In the genomic region with DNA sequence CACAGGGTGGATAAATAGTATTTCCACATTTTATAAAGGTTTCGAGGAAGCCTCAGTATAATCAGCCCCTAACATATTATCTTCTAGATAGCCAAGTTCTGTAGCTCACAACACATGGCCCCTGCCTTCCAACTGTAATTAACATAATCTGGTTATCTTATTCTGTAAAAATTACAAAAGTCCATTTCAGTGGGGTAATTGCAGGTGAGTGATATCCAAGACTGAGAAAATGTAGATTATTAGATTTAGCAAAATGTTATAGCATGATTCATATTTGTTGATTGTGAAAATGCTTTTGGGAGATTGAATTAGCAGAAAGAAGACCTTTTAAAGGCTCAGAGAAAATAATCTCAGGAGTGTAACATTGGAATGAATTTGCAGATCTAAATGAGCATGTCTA, we compare ENCODE assay signal across 24 cellular contexts.
DNase-seq lines count a peak whose midpoint lies in the region; TF ChIP-seq lines count a peak whose summit lies in the region.
"Had no signal": no experiment of that assay in that cellular context is flagged by ENCODE, and none has a peak within 500 bp of the region (broad histone marks: within the 10 kb centered on the region; RNA-seq: fewer than 3 reads in every experiment).

No MANE protein-coding gene starts in this region.

- no peaks in the 10 kb centered on the region for H3K36me3 Mint-ChIP-seq in endodermal cell (ENCODE audit: low read depth)
- H3K36me3 Mint-ChIP-seq: CD14-positive monocyte; CD4-positive, alpha-beta memory T cell; CD4-positive, CD25-positive, alpha-beta regulatory T cell; CD8-positive, alpha-beta memory T cell had no signal

- H3K4me1 ChIP-seq in BE2C (peaks cover 15% of the 10 kb centered on the region), SK-N-SH (ENCODE audit: control insufficient read depth in 1 of 2, insufficient read depth in 2 of 2, low read depth in 1 of 2, low read length in 1 of 2) (no peaks in the 10 kb centered on the region; a peak in 1 of 4 replicates), endodermal cell (ENCODE audit: control insufficient read depth, insufficient read depth, low read length) (no peaks in the 10 kb centered on the region)
- H3K4me1 ChIP-seq: A549, BLaER1 had no signal

- no peaks in the 10 kb centered on the region for H3K36me3 ChIP-seq in BE2C
- H3K36me3 ChIP-seq in SK-N-SH (replicated peaks in 1 of 2; ENCODE audit: control insufficient read depth in 1 of 2, insufficient read depth in 2 of 2, low read length in 1 of 2): no peaks in the 10 kb centered on the region
- H3K36me3 ChIP-seq in endodermal cell (ENCODE audit: control insufficient read depth, insufficient read depth, low read length): no peaks in the 10 kb centered on the region
- H3K36me3 ChIP-seq: BLaER1 had no signal

- H3K9me3 Mint-ChIP-seq in endodermal cell: no peaks in the 10 kb centered on the region

- no peak overlapping the region for H3K4me3 Mint-ChIP-seq in endodermal cell
- H3K4me3 Mint-ChIP-seq: B cell; CD14-positive monocyte; CD4-positive, alpha-beta memory T cell; CD4-positive, CD25-positive, alpha-beta regulatory T cell; CD8-positive, alpha-beta memory T cell had no signal

- no peak overlapping the region for H3K27ac Mint-ChIP-seq in endodermal cell
- H3K27ac Mint-ChIP-seq: B cell; CD14-positive monocyte; CD4-positive, alpha-beta memory T cell; CD4-positive, CD25-positive, alpha-beta regulatory T cell; CD8-positive, alpha-beta memory T cell had no signal

- H3K27me3 ChIP-seq in BE2C: no peaks in the 10 kb centered on the region
- no peaks in the 10 kb centered on the region for H3K27me3 ChIP-seq in SK-N-SH (ENCODE audit: insufficient read depth)
- no peaks in the 10 kb centered on the region for H3K27me3 ChIP-seq in endodermal cell (ENCODE audit: control insufficient read depth, insufficient read depth, low read length, poor library complexity, severe bottlenecking)
- H3K27me3 ChIP-seq: BLaER1 had no signal

- no peak overlapping the region for H3K4me3 ChIP-seq in BE2C (ENCODE audit: low read depth, low read length)
- H3K4me3 ChIP-seq in SK-N-SH (ENCODE audit: low read depth in 2 of 2, low read length in 1 of 2): no peak overlapping the region
- peak overlapping the region; percentile 45 for H3K4me3 ChIP-seq in endodermal cell (ENCODE audit: low read length)
- H3K4me3 ChIP-seq: A549, BLaER1, GM12878 had no signal

- H3K9me3 ChIP-seq in BE2C (no peaks in the 10 kb centered on the region; the same call in 1 of the 2 replicates), SK-N-SH (no peaks in the 10 kb centered on the region), endodermal cell (ENCODE audit: control insufficient read depth, low read length) (peaks cover 5% of the 10 kb centered on the region)
- H3K9me3 ChIP-seq: A549, BLaER1 had no signal

- no peaks in the 10 kb centered on the region for H3K27me3 Mint-ChIP-seq in endodermal cell (ENCODE audit: insufficient read depth)
- H3K27me3 Mint-ChIP-seq: B cell; CD4-positive, alpha-beta memory T cell; CD4-positive, CD25-positive, alpha-beta regulatory T cell; CD8-positive, alpha-beta memory T cell had no signal

- no peak overlapping the region for H3K4me2 ChIP-seq in SK-N-SH
- H3K4me2 ChIP-seq: A549, BLaER1 had no signal

- TF ChIP-seq CTCF in BE2C (IDR thresholded peaks at IDR 0.05; ENCODE audit: low read depth, low read length) (no peak), SK-N-SH (IDR thresholded peaks at IDR 0.05) (no peak), endodermal cell (conservative IDR thresholded peaks at IDR 0.05) (no peak)

- H3K27ac ChIP-seq in SK-N-SH (ENCODE audit: low read depth in 2 of 2, low read length in 1 of 2): peak overlapping the region in 1 of 2 experiments; percentile 69; a peak in 1 of 4 replicates
- H3K27ac ChIP-seq in endodermal cell (ENCODE audit: low read depth, low read length): no peak overlapping the region
- H3K27ac ChIP-seq: 22Rv1, A549, BLaER1 had no signal

- H2AFZ ChIP-seq in SK-N-SH (ENCODE audit: low read depth): no peak overlapping the region

- H3F3A ChIP-seq in SK-N-SH (replicated peaks; ENCODE audit: insufficient read depth): no peaks in the 10 kb centered on the region

- no peak overlapping the region for H3K9ac ChIP-seq in SK-N-SH
- H3K9ac ChIP-seq in endodermal cell (ENCODE audit: extremely low read depth, low read length, poor library complexity, severe bottlenecking): no peak overlapping the region
- H3K9ac ChIP-seq: BLaER1 had no signal

- peaks cover 31% of the 10 kb centered on the region for H3K4me1 Mint-ChIP-seq in endodermal cell
- H3K4me1 Mint-ChIP-seq: B cell; CD14-positive monocyte; CD4-positive, alpha-beta memory T cell; CD4-positive, CD25-positive, alpha-beta regulatory T cell; CD8-positive, alpha-beta memory T cell had no signal

- CTCF ChIA-PET in SK-N-SH (lab: Yijun Ruan, JAX): no interaction called here

- WGBS in SK-N-SH (ENCODE audit: low lambda C conversion rate): 55% methylated on average over 1 of the region's 1 CpG
- 100% methylated on average over 1 of the region's 1 CpG; no CpG with 5 or more reads in 1 of the 2 experiments for WGBS in endodermal cell (ENCODE audit: insufficient coverage in 1 of 2, insufficient read length in 1 of 2), 2 experiments

- H3K79me2 ChIP-seq in SK-N-SH (ENCODE audit: insufficient read depth): no peaks in the 10 kb centered on the region

- H3K9me2 ChIP-seq in SK-N-SH: no peaks in the 10 kb centered on the region

- TF ChIP-seq RAD21 in SK-N-SH (IDR thresholded peaks at IDR 0.05; ENCODE audit: low read length): peak; percentile 14; the same call in 1 of the 2 replicates

- TF ChIP-seq EP300 in SK-N-SH (IDR thresholded peaks at IDR 0.05; ENCODE audit: borderline replicate concordance in 1 of 2, low read depth in 1 of 2, low read length in 1 of 2): peak in 1 of 2 experiments; percentile 65; a peak in 2 of 4 replicates

- POLR2A ChIA-PET in SK-N-SH (lab: Yijun Ruan, JAX): no interaction called here

- no peaks in the 10 kb centered on the region for H4K20me1 ChIP-seq in SK-N-SH (ENCODE audit: insufficient read depth)
- H4K20me1 ChIP-seq: BLaER1 had no signal

- DNase-seq in BE2C (peak; percentile 17), SK-N-SH (peak; percentile 47), endodermal cell (no peak), NCI-H345 (lab: John Stamatoyannopoulos, UW) (no peak), amniotic stem cell (lab: John Stamatoyannopoulos, UW) (no peak)
- DNase-seq: AML-193; C1 segment of cervical spinal cord; CD4-positive, alpha-beta memory T cell; CD4-positive, CD25-positive, alpha-beta regulatory T cell; CD8-positive, alpha-beta memory T cell; COR-L47; DMS 273 treated with DMSO at 0.1 percent for 48 hours; DMS153; DMS53; DMS79; DND-41; EL; GDM1 had no signal

TF ChIP-seq in SK-N-SH, 30 proteins besides CTCF, POLR2A, EP300 and RAD21:
- no peak for TF ChIP-seq SMC3 (IDR thresholded peaks at IDR 0.05; ENCODE audit: low read depth, low read length)
- no peak for TF ChIP-seq RFX5 (IDR thresholded peaks at IDR 0.05; ENCODE audit: low read length)
- TF ChIP-seq, protein P1, sequence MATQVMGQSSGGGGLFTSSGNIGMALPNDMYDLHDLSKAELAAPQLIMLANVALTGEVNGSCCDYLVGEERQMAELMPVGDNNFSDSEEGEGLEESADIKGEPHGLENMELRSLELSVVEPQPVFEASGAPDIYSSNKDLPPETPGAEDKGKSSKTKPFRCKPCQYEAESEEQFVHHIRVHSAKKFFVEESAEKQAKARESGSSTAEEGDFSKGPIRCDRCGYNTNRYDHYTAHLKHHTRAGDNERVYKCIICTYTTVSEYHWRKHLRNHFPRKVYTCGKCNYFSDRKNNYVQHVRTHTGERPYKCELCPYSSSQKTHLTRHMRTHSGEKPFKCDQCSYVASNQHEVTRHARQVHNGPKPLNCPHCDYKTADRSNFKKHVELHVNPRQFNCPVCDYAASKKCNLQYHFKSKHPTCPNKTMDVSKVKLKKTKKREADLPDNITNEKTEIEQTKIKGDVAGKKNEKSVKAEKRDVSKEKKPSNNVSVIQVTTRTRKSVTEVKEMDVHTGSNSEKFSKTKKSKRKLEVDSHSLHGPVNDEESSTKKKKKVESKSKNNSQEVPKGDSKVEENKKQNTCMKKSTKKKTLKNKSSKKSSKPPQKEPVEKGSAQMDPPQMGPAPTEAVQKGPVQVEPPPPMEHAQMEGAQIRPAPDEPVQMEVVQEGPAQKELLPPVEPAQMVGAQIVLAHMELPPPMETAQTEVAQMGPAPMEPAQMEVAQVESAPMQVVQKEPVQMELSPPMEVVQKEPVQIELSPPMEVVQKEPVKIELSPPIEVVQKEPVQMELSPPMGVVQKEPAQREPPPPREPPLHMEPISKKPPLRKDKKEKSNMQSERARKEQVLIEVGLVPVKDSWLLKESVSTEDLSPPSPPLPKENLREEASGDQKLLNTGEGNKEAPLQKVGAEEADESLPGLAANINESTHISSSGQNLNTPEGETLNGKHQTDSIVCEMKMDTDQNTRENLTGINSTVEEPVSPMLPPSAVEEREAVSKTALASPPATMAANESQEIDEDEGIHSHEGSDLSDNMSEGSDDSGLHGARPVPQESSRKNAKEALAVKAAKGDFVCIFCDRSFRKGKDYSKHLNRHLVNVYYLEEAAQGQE (IDR thresholded peaks at IDR 0.05; ENCODE audit: low read depth, low read length): no peak
- no peak for TF ChIP-seq NFIC (IDR thresholded peaks at IDR 0.05; ENCODE audit: borderline replicate concordance)
- TF ChIP-seq TEAD4 (IDR thresholded peaks at IDR 0.05; ENCODE audit: borderline replicate concordance, insufficient read depth): peak; percentile 37; the same call in 1 of the 2 replicates
- TF ChIP-seq TAF1 (IDR thresholded peaks at IDR 0.05; ENCODE audit: borderline replicate concordance, low read depth, low read length): no peak
- peak; percentile 34 for TF ChIP-seq CHD2 (IDR thresholded peaks at IDR 0.05; ENCODE audit: low read length, partially characterized antibody)
- TF ChIP-seq SIN3A (IDR thresholded peaks at IDR 0.05; ENCODE audit: borderline replicate concordance, low read depth, low read length): no peak
- no peak for TF ChIP-seq POLR2AphosphoS5 (IDR thresholded peaks at IDR 0.05; ENCODE audit: low read depth, low read length)
- no peak for TF ChIP-seq FOXM1 (IDR thresholded peaks at IDR 0.05; ENCODE audit: low read depth)
- TF ChIP-seq, protein P2, sequence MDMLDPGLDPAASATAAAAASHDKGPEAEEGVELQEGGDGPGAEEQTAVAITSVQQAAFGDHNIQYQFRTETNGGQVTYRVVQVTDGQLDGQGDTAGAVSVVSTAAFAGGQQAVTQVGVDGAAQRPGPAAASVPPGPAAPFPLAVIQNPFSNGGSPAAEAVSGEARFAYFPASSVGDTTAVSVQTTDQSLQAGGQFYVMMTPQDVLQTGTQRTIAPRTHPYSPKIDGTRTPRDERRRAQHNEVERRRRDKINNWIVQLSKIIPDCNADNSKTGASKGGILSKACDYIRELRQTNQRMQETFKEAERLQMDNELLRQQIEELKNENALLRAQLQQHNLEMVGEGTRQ (IDR thresholded peaks at IDR 0.05; ENCODE audit: borderline replicate concordance, low read depth, low read length): no peak
- TF ChIP-seq MEF2A (IDR thresholded peaks at IDR 0.05; ENCODE audit: borderline replicate concordance, low read depth): no peak
- peak; percentile 88 for TF ChIP-seq RCOR1 (IDR thresholded peaks at IDR 0.05; ENCODE audit: low read length)
- 0 out of 2 replicates have a peak, but pooled peaks have one; percentile 22 for TF ChIP-seq TCF12 (IDR thresholded peaks at IDR 0.05)
- TF ChIP-seq GATA2 (CRISPR knock-in tag; IDR thresholded peaks at IDR 0.05): peak; percentile 72

Comparison
In these comparisons a context has a peak if more than half of its experiments do, and no peak if none do; other contexts are left out.
1. DNase-seq: peak in BE2C (single experiment) and SK-N-SH (single experiment); none in endodermal cell (single experiment), NCI-H345 (single experiment) and amniotic stem cell (single experiment).